Comparison of ENCODE assay signal across 8 cellular contexts in the genomic region with DNA sequence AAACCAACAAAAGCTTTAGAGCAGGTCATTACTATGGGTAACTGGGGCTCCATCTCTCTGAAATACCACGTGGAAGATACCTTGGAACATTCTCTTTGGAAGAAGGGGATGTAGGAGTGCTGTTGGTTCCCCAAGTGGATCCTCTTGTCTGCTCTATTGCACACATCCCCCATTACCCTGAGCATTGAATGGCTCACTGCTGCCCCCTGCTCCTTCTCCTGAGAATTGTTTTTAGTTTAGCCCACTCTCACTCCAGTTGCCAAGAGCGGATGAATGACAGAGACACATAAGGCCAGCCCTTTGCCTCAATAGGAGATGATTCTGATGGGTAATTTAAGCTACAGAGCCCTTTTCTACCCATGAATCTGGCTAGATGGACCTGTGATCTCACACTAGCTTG.
A peak's percentile ranks its signal among the peaks of the same experiment; 100 is the strongest.
DNase-seq lines count a peak whose midpoint lies in the region; ATAC-seq and TF ChIP-seq lines count a peak whose summit lies in the region.

No MANE protein-coding gene starts in this region.

- in situ Hi-C loops in IMR-90 (cut with MboI; ENCODE audit: low sequenced_read_pairs): loop anchor here (5.0 kb wide), 1 partner anchor 678 kb away; no protein-coding TSS in a partner anchor

- H2AK5ac ChIP-seq in IMR-90 (ENCODE audit: low read depth, low read length): no peak overlapping the region

- H2BK120ac ChIP-seq in IMR-90 (ENCODE audit: low read depth, low read length): no peak overlapping the region

- no peaks in the 10 kb centered on the region for H3K4me1 ChIP-seq in IMR-90 (ENCODE audit: control insufficient read depth, insufficient read depth, low read length)
- H3K4me1 ChIP-seq in suprapubic skin: no peaks in the 10 kb centered on the region

- H3K23ac ChIP-seq in IMR-90 (ENCODE audit: low read depth, low read length): no peak overlapping the region

- TF ChIP-seq CTCF in IMR-90 (conservative IDR thresholded peaks at IDR 0.05; ENCODE audit: low read depth, low read length) (peak; percentile 83), WERI-Rb-1 (IDR thresholded peaks at IDR 0.05; ENCODE audit: low read depth, low read length) (peak; percentile 77), cardiac fibroblast (IDR thresholded peaks at IDR 0.05; ENCODE audit: low read depth, low read length) (peak; percentile 79), suprapubic skin (IDR thresholded peaks at IDR 0.05) (no peak)

- peak; percentile 66 for DNase-seq in EL
- peak; percentile 52 for DNase-seq in IMR-90
- peak; percentile 65 for DNase-seq in WERI-Rb-1
- DNase-seq in cardiac fibroblast (ENCODE audit: low read depth in 2 of 2): peak; percentile 55 to 73
- peak; percentile 69 for DNase-seq in medulla oblongata (ENCODE audit: extremely low spot score)
- peak; percentile 18 to 39 for DNase-seq in stimulated activated CD8-positive, alpha-beta memory T cell treated with anti-CD3 and anti-CD28 coated beads, Interleukin-7, amount 100 ng/mL, for 4 hours (ENCODE audit: low read depth in 2 of 2)
- no peak for DNase-seq in suprapubic skin (ENCODE audit: low spot score in 2 of 2)

- H3K18ac ChIP-seq in IMR-90 (ENCODE audit: low read depth, low read length): no peak overlapping the region

- TF ChIP-seq POLR2A in IMR-90 (IDR thresholded peaks at IDR 0.05; ENCODE audit: low read depth, low read length): no peak
- TF ChIP-seq POLR2A in suprapubic skin (IDR thresholded peaks at IDR 0.05): no peak

- dilution Hi-C loops in IMR-90 (cut with HindIII; ENCODE audit: low sequenced_read_pairs, unreplicated experiment): no loop called here

- H2BK5ac ChIP-seq in IMR-90 (ENCODE audit: low read depth, low read length, poor library complexity, severe bottlenecking): no peak overlapping the region

- POLR2A ChIA-PET in IMR-90 (lab: Charles Lee; ENCODE audit: unreplicated experiment): no interaction called here

- TF ChIP-seq RAD21 in IMR-90 (IDR thresholded peaks at IDR 0.05; ENCODE audit: low read length): peak; percentile 94

- no peak overlapping the region for H3K14ac ChIP-seq in IMR-90 (replicated peaks; ENCODE audit: low read depth, low read length)

- H3K4me2 ChIP-seq in IMR-90 (ENCODE audit: low read depth, low read length): no peak overlapping the region

- H3K36me3 ChIP-seq in IMR-90 (ENCODE audit: control insufficient read depth, insufficient read depth, low read length): no peaks in the 10 kb centered on the region
- no peaks in the 10 kb centered on the region for H3K36me3 ChIP-seq in WERI-Rb-1
- H3K36me3 ChIP-seq in suprapubic skin: no peaks in the 10 kb centered on the region

- H3K79me1 ChIP-seq in IMR-90 (ENCODE audit: low read depth in 1 of 2, low read length in 2 of 2): no peaks in the 10 kb centered on the region

- no CpG with 5 or more reads among the region's 2 CpGs for WGBS in IMR-90 (ENCODE audit: extremely low coverage in 2 of 2, insufficient read length in 1 of 2), 2 experiments
- WGBS in suprapubic skin: 29% methylated on average over 2 of the region's 2 CpGs

- no peak overlapping the region for H3K4ac ChIP-seq in IMR-90 (ENCODE audit: low read depth, low read length)

- no peak overlapping the region for H3K4me3 ChIP-seq in IMR-90 (ENCODE audit: insufficient read depth, low read depth, low read length)
- no peak overlapping the region for H3K4me3 ChIP-seq in WERI-Rb-1 (ENCODE audit: low read depth, low read length)
- H3K4me3 ChIP-seq in cardiac fibroblast (replicated peaks in 1 of 2; ENCODE audit: low read depth in 2 of 2, low read length in 2 of 2): no peak overlapping the region
- no peak overlapping the region for H3K4me3 ChIP-seq in suprapubic skin

- CTCF ChIA-PET in IMR-90 (lab: Yijun Ruan, JAX): interaction anchor here (0.6 to 2.7 kb wide), 6 partner anchors 9 to 676 kb away, joined by 3 to 10 read pairs (median 4); no protein-coding TSS in a partner anchor

- no peak for TF ChIP-seq EP300 in suprapubic skin (IDR thresholded peaks at IDR 0.05)

- no peak overlapping the region for H2AFZ ChIP-seq in IMR-90 (replicated peaks; ENCODE audit: low read length, poor library complexity)

- H3K27ac ChIP-seq in IMR-90 (ENCODE audit: insufficient read depth, low read length) (no peak overlapping the region), WERI-Rb-1 (no peak overlapping the region), suprapubic skin (no peak overlapping the region)

- H3K27me3 ChIP-seq in IMR-90 (ENCODE audit: control insufficient read depth, insufficient read depth, low read length): no peaks in the 10 kb centered on the region; the same call in 1 of the 2 replicates
- no peaks in the 10 kb centered on the region for H3K27me3 ChIP-seq in WERI-Rb-1 (ENCODE audit: insufficient read depth, low read depth, severe bottlenecking)
- no peaks in the 10 kb centered on the region for H3K27me3 ChIP-seq in suprapubic skin

- H3K56ac ChIP-seq in IMR-90 (ENCODE audit: extremely low read depth, insufficient read depth, low read length): no peak overlapping the region

- BruUV-seq in IMR-90 (replicated peaks; lab: Mats Ljungman, UMichigan): no TSS peak

- H3K9me1 ChIP-seq in IMR-90 (ENCODE audit: insufficient read depth, low read length): no peaks in the 10 kb centered on the region

- H4K8ac ChIP-seq in IMR-90 (ENCODE audit: low read depth in 2 of 2, low read length in 2 of 2): no peak overlapping the region

- H3K9me3 ChIP-seq in IMR-90 (ENCODE audit: control insufficient read depth, insufficient read depth, low read length) (no peaks in the 10 kb centered on the region), WERI-Rb-1 (ENCODE audit: severe bottlenecking) (no peaks in the 10 kb centered on the region), suprapubic skin (no peaks in the 10 kb centered on the region)

- no peak overlapping the region for H4K5ac ChIP-seq in IMR-90 (ENCODE audit: low read depth, low read length)

- intact Hi-C loops in IMR-90 (cut with micrococcal nuclease): loop anchor here (1.0 kb wide), 2 partner anchors 409 to 677 kb away; no protein-coding TSS in a partner anchor

- H2BK15ac ChIP-seq in IMR-90 (ENCODE audit: low read depth, low read length): no peak overlapping the region

- peak; percentile 97 for ATAC-seq in GM21526 (IDR thresholded peaks at IDR 0.05; ENCODE audit: low FRiP score, unreplicated experiment)
- ATAC-seq in IMR-90 (ENCODE audit: low read depth): peak; percentile 92

- H2AK9ac ChIP-seq in IMR-90 (replicated peaks; ENCODE audit: low read depth, low read length, poor library complexity): no peak overlapping the region

- no peak overlapping the region for H2BK20ac ChIP-seq in IMR-90 (ENCODE audit: low read depth, low read length)

- no peaks in the 10 kb centered on the region for H4K20me1 ChIP-seq in IMR-90 (ENCODE audit: insufficient read depth, low read length)

- no peak overlapping the region for H4K91ac ChIP-seq in IMR-90 (ENCODE audit: insufficient read depth, low read depth, low read length)

- H3K9ac ChIP-seq in IMR-90 (ENCODE audit: low read depth, low read length): no peak overlapping the region

TF ChIP-seq in IMR-90, 13 proteins besides CTCF, POLR2A, EP300 and RAD21:
- TF ChIP-seq SMC3 (IDR thresholded peaks at IDR 0.05; ENCODE audit: low read depth, low read length): peak; percentile 94
- TF ChIP-seq BHLHE40 (IDR thresholded peaks at IDR 0.05; ENCODE audit: low read depth, low read length): no peak
- peak; percentile 15; the same call in 1 of the 2 replicates for TF ChIP-seq CEBPB (IDR thresholded peaks at IDR 0.05; ENCODE audit: low read depth, low read length)

Comparison
In these comparisons a context has a peak if more than half of its experiments do, and no peak if none do; other contexts are left out.
1. DNase-seq: peak in EL (single experiment), IMR-90 (single experiment), WERI-Rb-1 (single experiment), cardiac fibroblast (2 of 2), medulla oblongata (single experiment) and stimulated activated CD8-positive, alpha-beta memory T cell treated with anti-CD3 and anti-CD28 coated beads, Interleukin-7, amount 100 ng/mL, for 4 hours (2 of 2); none in suprapubic skin (0 of 2).
2. CTCF ChIP-seq: peak in IMR-90 (single experiment), WERI-Rb-1 (single experiment) and cardiac fibroblast (single experiment); none in suprapubic skin (0 of 2).